In genomic region chr7:123555484-123555883, GRCh38 we compare ENCODE assay signal across 29 cellular contexts. TPM values are rescaled to one million over a fixed set of nuclear protein-coding genes. Genes with fewer than 3 reads are reported as not detected.
"Had no signal": no experiment of that assay in that cellular context is flagged by ENCODE, and none has a peak within 500 bp of the region (broad histone marks: within the 10 kb centered on the region; RNA-seq: fewer than 3 reads in every experiment).

No MANE protein-coding gene starts in this region.

- H3K9me3 ChIP-seq: colonic mucosa, esophagus squamous epithelium, gastrocnemius medialis, lower lobe of right lung, tibial artery had no signal

- H3K9me3 Mint-ChIP-seq: activated naive CD4-positive, alpha-beta T cell treated with anti-CD3 and anti-CD28 coated beads for 36 hours; neural progenitor cell; stimulated activated effector memory CD8-positive, alpha-beta T cell treated with anti-CD3 and anti-CD28 coated beads, Interleukin-12 subunit alpha, Interleukin-12 subunit beta, amount 100 ng/mL, for 72 hours; stimulated activated naive CD8-positive, alpha-beta T cell treated with anti-CD3 and anti-CD28 coated beads, Interleukin-15, amount 100 ng/mL, for 72 hours; T-helper 1 cell treated with Interleukin-12 subunit alpha and Interleukin-12 subunit beta and Interleukin-4 antibody, amounts not matched to agents 30 μg/mL and 1 μg/mL, for 36 hours had no signal

- H3K4me3 ChIP-seq: colonic mucosa, esophagus squamous epithelium, tibial artery had no signal

- H2AFZ ChIP-seq: neural progenitor cell had no signal

- H3K36me3 ChIP-seq: neural progenitor cell had no signal

- DNase-seq: activated CD4-positive, alpha-beta T cell treated with anti-CD3 and anti-CD28 coated beads for 4 hours; activated CD4-positive, alpha-beta T cell treated with anti-CD3 and anti-CD28 coated beads, Interleukin-2, amount 50 U/mL, for 48 hours; activated CD4-positive, CD25-positive, alpha-beta regulatory T cell; activated effector memory CD4-positive, alpha-beta T cell treated with Interleukin-2 at 50 U/mL for 16 hours; activated naive CD4-positive, alpha-beta T cell treated with anti-CD3 and anti-CD28 coated beads for 36 hours; activated T-cell treated with anti-CD3 and anti-CD28 coated beads, Interleukin-2, amount 50 U/mL, for 48 hours; amygdala; colonic mucosa; endodermal cell; esophagus squamous epithelium; gastrocnemius medialis; hypothalamus; lower lobe of right lung; mesendoderm; naive thymus-derived CD4-positive, alpha-beta T cell; small intestine; stimulated activated CD4-positive, alpha-beta T cell treated with anti-CD3 and anti-CD28 coated beads, Interleukin-2, amount 100 ng/mL, for 24 hours; stimulated activated naive CD8-positive, alpha-beta T cell treated with anti-CD3 and anti-CD28 coated beads, Interleukin-15, amount 100 ng/mL, for 72 hours; T1000; tibial artery had no signal

- ATAC-seq: gastrocnemius medialis; lower lobe of right lung; naive thymus-derived CD4-positive, alpha-beta T cell; sciatic nerve; stimulated activated effector memory CD8-positive, alpha-beta T cell treated with anti-CD3 and anti-CD28 coated beads, Interleukin-12 subunit alpha, Interleukin-12 subunit beta, amount 100 ng/mL, for 72 hours; stimulated activated naive CD8-positive, alpha-beta T cell treated with anti-CD3 and anti-CD28 coated beads, Interleukin-15, amount 100 ng/mL, for 72 hours had no signal

- H3K27me3 Mint-ChIP-seq: stimulated activated naive CD8-positive, alpha-beta T cell treated with anti-CD3 and anti-CD28 coated beads, Interleukin-15, amount 100 ng/mL, for 72 hours had no signal

- H3K27ac Mint-ChIP-seq: activated naive CD4-positive, alpha-beta T cell treated with anti-CD3 and anti-CD28 coated beads for 36 hours; endodermal cell; naive thymus-derived CD4-positive, alpha-beta T cell; neural progenitor cell; stimulated activated effector memory CD8-positive, alpha-beta T cell treated with anti-CD3 and anti-CD28 coated beads, Interleukin-12 subunit alpha, Interleukin-12 subunit beta, amount 100 ng/mL, for 72 hours; stimulated activated naive CD8-positive, alpha-beta T cell treated with anti-CD3 and anti-CD28 coated beads, Interleukin-15, amount 100 ng/mL, for 72 hours; T-helper 1 cell treated with Interleukin-12 subunit alpha and Interleukin-12 subunit beta and Interleukin-4 antibody, amounts not matched to agents 30 μg/mL and 1 μg/mL, for 36 hours had no signal

- H3K27me3 ChIP-seq: colonic mucosa, esophagus squamous epithelium, gastrocnemius medialis, neural progenitor cell, tibial artery had no signal

- H3K4me1 Mint-ChIP-seq: neural progenitor cell had no signal

- H3K27ac ChIP-seq: colonic mucosa, esophagus squamous epithelium, lower lobe of right lung, neural progenitor cell, tibial artery had no signal

- H3K9ac ChIP-seq: neural progenitor cell had no signal

- H3K4me3 Mint-ChIP-seq: activated naive CD4-positive, alpha-beta T cell treated with anti-CD3 and anti-CD28 coated beads for 36 hours; endodermal cell; naive thymus-derived CD4-positive, alpha-beta T cell; neural progenitor cell; stimulated activated effector memory CD8-positive, alpha-beta T cell treated with anti-CD3 and anti-CD28 coated beads, Interleukin-12 subunit alpha, Interleukin-12 subunit beta, amount 100 ng/mL, for 72 hours; stimulated activated naive CD8-positive, alpha-beta T cell treated with anti-CD3 and anti-CD28 coated beads, Interleukin-15, amount 100 ng/mL, for 72 hours; T-helper 1 cell treated with Interleukin-12 subunit alpha and Interleukin-12 subunit beta and Interleukin-4 antibody, amounts not matched to agents 30 μg/mL and 1 μg/mL, for 36 hours had no signal

RNA-seq across cellular contexts. Expression of gene IQUB, which starts 21.1 kb away (rescaled TPM):
- total RNA-seq: bronchial epithelial cell had no signal

RNA-seq across cellular contexts. Expression of gene ASB15, which starts 46.1 kb away (rescaled TPM):
- total RNA-seq: activated naive CD4-positive, alpha-beta T cell treated with anti-CD3 and anti-CD28 coated beads for 36 hours; bronchial epithelial cell; colonic mucosa; endodermal cell; esophagus squamous epithelium; lower lobe of right lung; mucosa of gallbladder; naive thymus-derived CD4-positive, alpha-beta T cell; osteocyte; pulmonary artery endothelial cell; sciatic nerve had no signal
- polyA plus RNA-seq: urinary bladder had no signal
